In the genomic region with DNA sequence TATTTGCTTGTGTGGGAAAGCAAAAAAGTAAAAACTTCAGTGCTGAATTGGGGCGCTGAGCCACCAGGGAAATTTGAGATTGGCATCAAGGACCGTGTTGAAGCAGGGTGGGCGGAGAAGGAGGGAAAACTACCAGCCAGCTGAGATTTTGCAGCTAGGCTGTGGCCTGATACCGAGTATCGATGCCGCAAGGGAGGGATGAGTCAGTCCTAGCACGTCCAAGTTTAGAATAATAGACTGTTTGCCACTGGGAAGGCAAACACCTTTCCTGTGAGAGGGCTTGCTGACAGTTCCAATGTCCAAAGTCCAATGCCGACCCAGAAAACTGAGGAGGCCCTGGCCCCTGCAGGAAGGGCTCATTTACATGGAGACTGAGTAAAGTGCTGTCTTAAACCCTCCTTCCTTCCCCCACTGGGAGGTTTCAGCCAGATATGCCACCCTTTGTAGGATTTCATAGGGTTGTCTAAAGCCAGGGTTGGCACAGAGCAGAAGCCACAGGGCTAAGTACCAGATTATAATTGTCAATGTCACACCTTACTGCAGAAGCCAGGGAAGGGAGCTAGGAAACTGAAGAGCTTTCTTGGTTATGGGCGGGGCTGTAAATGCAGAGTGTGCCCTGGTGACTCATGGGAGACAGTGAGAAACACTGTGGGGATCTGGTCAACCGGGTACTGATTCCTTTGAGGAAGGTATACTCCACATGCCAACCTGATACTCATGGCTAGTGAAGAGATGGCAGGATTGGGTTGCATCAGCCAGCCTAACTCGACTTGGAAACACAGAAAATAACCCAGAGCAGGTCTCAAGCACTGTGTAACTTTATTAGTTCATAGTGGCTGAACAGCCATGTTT, we compare ENCODE assay signal across 1 cellular context.
TF ChIP-seq lines count a peak whose summit lies in the region.

No MANE protein-coding gene starts in this region.

TF ChIP-seq in K562, 482 proteins besides CTCF, POLR2A, EP300 and RAD21 (continued from another document and continues in another):
- TF ChIP-seq ZNF592 (IDR thresholded peaks at IDR 0.05) (peak; percentile 97; the same call in 1 of the 2 replicates), SETDB1 (IDR thresholded peaks at IDR 0.05; ENCODE audit: low read length) (no peak), ZBTB33 (CRISPR knock-in tag; IDR thresholded peaks at IDR 0.05) (no peak), TSHZ1 (CRISPR knock-in tag; IDR thresholded peaks at IDR 0.05) (no peak), C11orf30 (IDR thresholded peaks at IDR 0.05; ENCODE audit: low read depth) (peak; percentile 4; the same call in 1 of the 2 replicates), ELF2 (CRISPR knock-in tag; IDR thresholded peaks at IDR 0.05) (no peak), ZNF75A (CRISPR knock-in tag; IDR thresholded peaks at IDR 0.05) (no peak), ZNF511 (CRISPR knock-in tag; IDR thresholded peaks at IDR 0.05) (0 out of 2 replicates have a peak, but pooled peaks have one; percentile 66), ZNF518B (CRISPR knock-in tag; IDR thresholded peaks at IDR 0.05) (no peak), CHD7 (IDR thresholded peaks at IDR 0.05; ENCODE audit: low read depth, low read length) (no peak), ZNF584 (CRISPR knock-in tag; IDR thresholded peaks at IDR 0.05; ENCODE audit: low read depth) (no peak; the same call in 1 of the 2 replicates), ZNF175 (CRISPR knock-in tag; IDR thresholded peaks at IDR 0.05; ENCODE audit: low read depth) (peak; percentile 79; the same call in 1 of the 2 replicates), ARID2 (IDR thresholded peaks at IDR 0.05) (no peak), CCNT2 (IDR thresholded peaks at IDR 0.05; ENCODE audit: borderline replicate concordance, extremely low read depth, insufficient read length, low read depth, low read length) (no peak)
- TF ChIP-seq, protein P1, sequence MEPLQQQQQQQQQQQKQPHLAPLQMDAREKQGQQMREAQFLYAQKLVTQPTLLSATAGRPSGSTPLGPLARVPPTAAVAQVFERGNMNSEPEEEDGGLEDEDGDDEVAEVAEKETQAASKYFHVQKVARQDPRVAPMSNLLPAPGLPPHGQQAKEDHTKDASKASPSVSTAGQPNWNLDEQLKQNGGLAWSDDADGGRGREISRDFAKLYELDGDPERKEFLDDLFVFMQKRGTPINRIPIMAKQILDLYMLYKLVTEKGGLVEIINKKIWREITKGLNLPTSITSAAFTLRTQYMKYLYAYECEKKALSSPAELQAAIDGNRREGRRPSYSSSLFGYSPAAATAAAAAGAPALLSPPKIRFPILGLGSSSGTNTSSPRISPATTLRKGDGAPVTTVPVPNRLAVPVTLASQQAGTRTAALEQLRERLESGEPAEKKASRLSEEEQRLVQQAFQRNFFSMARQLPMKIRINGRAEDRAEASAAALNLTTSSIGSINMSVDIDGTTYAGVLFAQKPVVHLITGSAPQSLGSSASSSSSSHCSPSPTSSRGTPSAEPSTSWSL (CRISPR knock-in tag; IDR thresholded peaks at IDR 0.05; ENCODE audit: borderline replicate concordance) = no peak
